13 cellular contexts compared by ENCODE assay signal in genomic region chr5:141392429-141393198, GRCh38. TPM values are rescaled to one million over a fixed set of nuclear protein-coding genes. Genes with fewer than 3 reads are reported as not detected.
DNase-seq lines count a peak whose midpoint lies in the region; ATAC-seq lines count a peak whose summit lies in the region.
"Had no signal": no experiment of that assay in that cellular context is flagged by ENCODE, and none has a peak within 500 bp of the region (broad histone marks: within the 10 kb centered on the region; RNA-seq: fewer than 3 reads in every experiment).

PCDHGA8 (plus strand) TSS chr5:141392633; CDS start chr5:141392814, 181 bp downstream.

- H3K27ac Mint-ChIP-seq in T-cell (peak within 1 kb of the TSS in 1 of 2 donors; percentile 46), immature natural killer cell (peak within 1 kb of the TSS in 1 of 6 donors; percentile 37)
- H3K27ac Mint-ChIP-seq: activated B cell treated with CpG ODN at 0.5 μM for 24 hours; activated T-helper 1 cell treated with anti-CD3 and anti-CD28 coated beads, Interleukin-12 subunit alpha, Interleukin-12 subunit beta, Interleukin-2, Interleukin-4 antibody, amounts not matched to agents 30 ng/mL and 10 ng/mL and 1 ng/mL, durations not matched to agents 14 hours and 24 hours and 36 hours had no signal

- H3K79me2 ChIP-seq in ACC112 (ENCODE audit: control insufficient read depth, insufficient read depth, low read length, unreplicated experiment): no peaks in the 10 kb centered on the region

- ATAC-seq in T-cell (replicated peaks in 1 of 4): no peak
- ATAC-seq in GM18909 (IDR thresholded peaks at IDR 0.05; ENCODE audit: poor library complexity, unreplicated experiment): no peak

- H3K27ac ChIP-seq in ACC112 (ENCODE audit: low read depth, low read length): no peak within 1 kb of the TSS
- H3K27ac ChIP-seq: cardiac muscle cell had no signal

- peaks cover 82% of the 10 kb centered on the region for H3K27me3 ChIP-seq in ACC112 (ENCODE audit: insufficient read depth, low read length)
- H3K27me3 ChIP-seq: cardiac muscle cell had no signal

- peak within 1 kb of the TSS in 2 of 3 donors; percentile 21 to 27 for H3K4me3 Mint-ChIP-seq in T-cell
- peak within 1 kb of the TSS in 4 of 5 donors; percentile 29 to 79 (median 60) for H3K4me3 Mint-ChIP-seq in immature natural killer cell
- H3K4me3 Mint-ChIP-seq: activated B cell treated with CpG ODN at 0.5 μM for 24 hours; activated T-helper 1 cell treated with anti-CD3 and anti-CD28 coated beads, Interleukin-12 subunit alpha, Interleukin-12 subunit beta, Interleukin-2, Interleukin-4 antibody, amounts not matched to agents 30 ng/mL and 10 ng/mL and 1 ng/mL, durations not matched to agents 14 hours and 24 hours and 36 hours had no signal

- POLR2A ChIA-PET in T-cell (lab: Charles Lee): interaction anchor here (0.6 to 0.7 kb wide), 2 partner anchors 62 to 574 kb away, joined by 3 to 9 read pairs; no protein-coding TSS in a partner anchor

- H3K9me3 Mint-ChIP-seq in T-cell: peaks cover 13 to 39% (median 26%) of the 10 kb centered on the region in 3 donors
- H3K9me3 Mint-ChIP-seq in immature natural killer cell: peaks cover 12 to 46% (median 22%) of the 10 kb centered on the region in 6 donors

- DNase-seq in ELR (ENCODE audit: low read depth): peak; percentile 32
- no peak for DNase-seq in T-cell
- peak in 2 of 3 donors; percentile 10 to 39 for DNase-seq in immature natural killer cell
- DNase-seq in NK-92 (lab: John Stamatoyannopoulos, UW; ENCODE audit: unreplicated experiment): no peak
- no peak for DNase-seq in NCI-H82 treated with DMSO at 0.1 percent for 48 hours (lab: John Stamatoyannopoulos, UW; ENCODE audit: unreplicated experiment)
- no peak for DNase-seq in activated T-cell treated with anti-CD3 and anti-CD28 coated beads for 4 hours
- DNase-seq: activated B cell treated with CpG ODN at 0.5 μM for 24 hours, kidney, NCI-H446 treated with DMSO at 0.1 percent for 48 hours had no signal

- no peak within 1 kb of the TSS for H2AFZ ChIP-seq in ACC112 (ENCODE audit: low read length, unreplicated experiment)

- H3K36me3 Mint-ChIP-seq in T-cell (peaks cover 9% of the 10 kb centered on the region), immature natural killer cell (peaks cover 8 to 11% (median 8%) of the 10 kb centered on the region in 3 donors)

- no peaks in the 10 kb centered on the region for H3K4me1 ChIP-seq in ACC112 (ENCODE audit: control insufficient read depth, insufficient read depth, low read length, unreplicated experiment)

- no peaks in the 10 kb centered on the region for H3K4me1 Mint-ChIP-seq in T-cell
- H3K4me1 Mint-ChIP-seq in immature natural killer cell: peaks cover 5% of the 10 kb centered on the region in 2 donors
- H3K4me1 Mint-ChIP-seq: activated B cell treated with CpG ODN at 0.5 μM for 24 hours had no signal

- peak within 1 kb of the TSS; percentile 67 for H3K4me3 ChIP-seq in ACC112 (ENCODE audit: low read depth, low read length)
- H3K4me3 ChIP-seq: cardiac muscle cell had no signal

- CTCF ChIA-PET in T-cell (lab: Charles Lee): no interaction called here

- H3K36me3 ChIP-seq in ACC112 (ENCODE audit: insufficient read depth, low read length): no peaks in the 10 kb centered on the region
- H3K36me3 ChIP-seq: cardiac muscle cell had no signal

- H3K27me3 Mint-ChIP-seq in T-cell: peaks cover 61 to 76% of the 10 kb centered on the region in 2 donors
- peaks cover 26 to 61% (median 43%) of the 10 kb centered on the region in 3 donors for H3K27me3 Mint-ChIP-seq in immature natural killer cell (ENCODE audit: low read depth in 3 of 3)

RNA-seq across cellular contexts. Expression of gene PCDHGA8, which starts in this region (rescaled TPM):
- total RNA-seq in T-cell: under 1 TPM in 3 of 5 donors, not detected in 2; 0.05 to 0.13 (median 0.09) TPM
- polyA plus RNA-seq in immature natural killer cell: under 1 TPM in 1 of 3 donors, not detected in 2; 0.07 TPM

Comparison
In these comparisons a context has a peak if more than half of its experiments do, and no peak if none do; other contexts are left out.
1. Peak in DNase-seq in immature natural killer cell; RNA of the gene not detected or under 1 TPM.